In the genomic region with DNA sequence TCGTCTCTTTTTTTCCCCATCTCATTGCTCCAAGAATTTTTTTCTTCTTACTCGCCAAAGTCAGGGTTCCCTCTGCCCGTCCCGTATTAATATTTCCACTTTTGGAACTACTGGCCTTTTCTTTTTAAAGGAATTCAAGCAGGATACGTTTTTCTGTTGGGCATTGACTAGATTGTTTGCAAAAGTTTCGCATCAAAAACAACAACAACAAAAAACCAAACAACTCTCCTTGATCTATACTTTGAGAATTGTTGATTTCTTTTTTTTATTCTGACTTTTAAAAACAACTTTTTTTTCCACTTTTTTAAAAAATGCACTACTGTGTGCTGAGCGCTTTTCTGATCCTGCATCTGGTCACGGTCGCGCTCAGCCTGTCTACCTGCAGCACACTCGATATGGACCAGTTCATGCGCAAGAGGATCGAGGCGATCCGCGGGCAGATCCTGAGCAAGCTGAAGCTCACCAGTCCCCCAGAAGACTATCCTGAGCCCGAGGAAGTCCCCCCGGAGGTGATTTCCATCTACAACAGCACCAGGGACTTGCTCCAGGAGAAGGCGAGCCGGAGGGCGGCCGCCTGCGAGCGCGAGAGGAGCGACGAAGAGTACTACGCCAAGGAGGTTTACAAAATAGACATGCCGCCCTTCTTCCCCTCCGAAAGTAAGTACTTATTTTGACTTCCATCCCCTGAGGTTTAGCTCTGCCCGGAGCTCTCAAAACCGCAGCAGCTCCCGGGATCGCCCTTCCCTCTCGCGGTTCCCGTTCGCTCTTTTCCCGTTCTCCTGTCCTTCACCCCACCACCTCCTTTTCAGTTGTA, we compare ENCODE assay signal across 8 cellular contexts. TPM values are rescaled to one million over a fixed set of nuclear protein-coding genes. Genes with fewer than 3 reads are reported as not detected.
DNase-seq lines count a peak whose midpoint lies in the region; ATAC-seq and TF ChIP-seq lines count a peak whose summit lies in the region.

No MANE protein-coding gene starts in this region.

- no peak overlapping the region for H3K23ac ChIP-seq in neuronal stem cell (ENCODE audit: low read depth, low read length, poor library complexity)

- H3K4ac ChIP-seq in neuronal stem cell (ENCODE audit: low read length): no peak overlapping the region

- TF ChIP-seq CTCF in PC-9 (conservative IDR thresholded peaks at IDR 0.05) (no peak), fibroblast of lung (conservative IDR thresholded peaks at IDR 0.05 in 1 of 2, IDR thresholded peaks at IDR 0.05 in 1 of 2; ENCODE audit: low read depth in 1 of 2, low read length in 2 of 2) (no peak)

- H3K27me3 ChIP-seq in PC-9 (ENCODE audit: insufficient read depth, low read depth) (no peaks in the 10 kb centered on the region), fibroblast of lung (ENCODE audit: control insufficient read depth, insufficient read depth, low read length) (no peaks in the 10 kb centered on the region), neuronal stem cell (ENCODE audit: control insufficient read depth in 3 of 3, insufficient read depth in 3 of 3, low read depth in 1 of 3, low read length in 3 of 3) (peaks cover 0 to 4% (median 0%) of the 10 kb centered on the region in 3 experiments)

- H3K36me3 ChIP-seq in PC-9 (ENCODE audit: low read depth) (peaks cover 5% of the 10 kb centered on the region; the same call in 1 of the 2 replicates), fibroblast of lung (ENCODE audit: control insufficient read depth, insufficient read depth, low read length) (no peaks in the 10 kb centered on the region), neuronal stem cell (replicated peaks in 1 of 2; ENCODE audit: control insufficient read depth in 2 of 2, insufficient read depth in 2 of 2, low read length in 2 of 2) (no peaks in the 10 kb centered on the region)

- no peak overlapping the region for H2BK12ac ChIP-seq in neuronal stem cell (ENCODE audit: low read length)

- peaks cover 28% of the 10 kb centered on the region for H3K4me1 Mint-ChIP-seq in activated CD4-positive, alpha-beta T cell treated with anti-CD3 and anti-CD28 coated beads for 36 hours

- no peak overlapping the region for H3K4me3 Mint-ChIP-seq in activated CD4-positive, alpha-beta T cell treated with anti-CD3 and anti-CD28 coated beads for 36 hours

- H4K20me1 ChIP-seq in PC-9 (ENCODE audit: insufficient read depth): no peaks in the 10 kb centered on the region
- H4K20me1 ChIP-seq in fibroblast of lung (ENCODE audit: control insufficient read depth, extremely low read depth, insufficient read depth, low read length): no peaks in the 10 kb centered on the region

- peak overlapping the region; percentile 76 for H2BK120ac ChIP-seq in neuronal stem cell (ENCODE audit: low read depth, low read length)

- peak overlapping the region; percentile 54 for H3K18ac ChIP-seq in neuronal stem cell (ENCODE audit: low read length)

- H3K4me2 ChIP-seq in PC-9: peak overlapping the region; percentile 91
- peak overlapping the region; percentile 92 for H3K4me2 ChIP-seq in fibroblast of lung (ENCODE audit: extremely low read depth, insufficient read depth, low read length)
- H3K4me2 ChIP-seq in neuronal stem cell (ENCODE audit: insufficient read depth, low read length, poor library complexity, severe bottlenecking): peak overlapping the region; percentile 87

- no peaks in the 10 kb centered on the region for H3K9me3 Mint-ChIP-seq in activated CD4-positive, alpha-beta T cell treated with anti-CD3 and anti-CD28 coated beads for 36 hours (ENCODE audit: low read depth)

- H2AK5ac ChIP-seq in neuronal stem cell (ENCODE audit: low read depth, low read length): no peak overlapping the region

- peaks cover 28% of the 10 kb centered on the region for H3F3A ChIP-seq in PC-9 (ENCODE audit: insufficient read depth, low read depth)

- H3K9me2 ChIP-seq in PC-9 (ENCODE audit: insufficient read depth): no peaks in the 10 kb centered on the region

- H2AFZ ChIP-seq in PC-9: peak overlapping the region; percentile 82
- H2AFZ ChIP-seq in fibroblast of lung (ENCODE audit: low read length): peak overlapping the region; percentile 49
- peak overlapping the region; percentile 95 for H2AFZ ChIP-seq in neuronal stem cell (ENCODE audit: low read length)

- peaks cover 47% of the 10 kb centered on the region for H3K27me3 Mint-ChIP-seq in activated CD4-positive, alpha-beta T cell treated with anti-CD3 and anti-CD28 coated beads for 36 hours

- no peak overlapping the region for H4K8ac ChIP-seq in neuronal stem cell (ENCODE audit: low read depth, low read length)

- BruUV-seq in PC-9 (replicated peaks; lab: Mats Ljungman, UMichigan): no TSS peak

- H3K27ac Mint-ChIP-seq in activated CD4-positive, alpha-beta T cell treated with anti-CD3 and anti-CD28 coated beads for 36 hours: no peak overlapping the region

- POLR2A ChIA-PET in activated CD4-positive, alpha-beta T cell treated with anti-CD3 and anti-CD28 coated beads for 36 hours (lab: Charles Lee): no interaction called here
- POLR2A ChIA-PET in PC-9 (lab: Charles Lee; ENCODE audit: unreplicated experiment): interaction anchor here (0.5 to 1.1 kb wide), 5 partner anchors 133 to 530 kb away, joined by 4 to 16 read pairs (median 6); no protein-coding TSS in a partner anchor

- no peak overlapping the region for H4K91ac ChIP-seq in neuronal stem cell (ENCODE audit: low read depth, low read length, poor library complexity)

- no peaks in the 10 kb centered on the region for H3K79me1 ChIP-seq in neuronal stem cell (ENCODE audit: low read depth, low read length)

- intact Hi-C loops in activated CD4-positive, alpha-beta T cell treated with anti-CD3 and anti-CD28 coated beads for 36 hours (cut with DNase I, micrococcal nuclease): loop anchor here (5.0 to 10.0 kb wide), 3 partner anchors 826 to 1318 kb away; partner anchors contain the start of gene LYPLAL1 (in 2 of the 2)
- intact Hi-C loops in PC-9 (cut with micrococcal nuclease; ENCODE audit: unreplicated experiment): loop anchor here (5.0 kb wide), 1 partner anchor 826 kb away; the partner anchor contains the start of gene LYPLAL1

- H3K9me3 ChIP-seq in PC-9 (ENCODE audit: insufficient read depth, low read depth) (no peaks in the 10 kb centered on the region), fibroblast of lung (ENCODE audit: control insufficient read depth, insufficient read depth, low read depth, low read length) (no peaks in the 10 kb centered on the region), neuronal stem cell (replicated peaks in 1 of 2; ENCODE audit: control insufficient read depth in 2 of 2, insufficient read depth in 1 of 2, low read depth in 1 of 2, low read length in 2 of 2) (no peaks in the 10 kb centered on the region)

- no peak overlapping the region for H3K14ac ChIP-seq in neuronal stem cell (ENCODE audit: low read length)

- H3K27ac ChIP-seq in PC-9 (peak overlapping the region; percentile 85), fibroblast of lung (ENCODE audit: insufficient read depth, low read length) (peak overlapping the region; percentile 72), neuronal stem cell (replicated peaks; ENCODE audit: low read length) (no peak overlapping the region)

- H3K4me1 ChIP-seq in PC-9 (replicated peaks; ENCODE audit: insufficient read depth): peaks cover 48% of the 10 kb centered on the region
- no peaks in the 10 kb centered on the region for H3K4me1 ChIP-seq in fibroblast of lung (ENCODE audit: control insufficient read depth, extremely low read depth, insufficient read depth, low read length)
- peaks cover 2 to 7% of the 10 kb centered on the region in 2 donors for H3K4me1 ChIP-seq in neuronal stem cell (ENCODE audit: control insufficient read depth in 2 of 2, insufficient read depth in 1 of 2, low read depth in 1 of 2, low read length in 2 of 2)

- H3K79me2 ChIP-seq in PC-9 (ENCODE audit: low read depth): peaks cover 77% of the 10 kb centered on the region
- peaks cover 7% of the 10 kb centered on the region for H3K79me2 ChIP-seq in fibroblast of lung (ENCODE audit: control insufficient read depth, insufficient read depth, low read length)

- peak overlapping the region; percentile 98 for H3K4me3 ChIP-seq in PC-9
- peak overlapping the region; percentile 40 to 82 (median 72) for H3K4me3 ChIP-seq in fibroblast of lung (replicated peaks in 1 of 4; ENCODE audit: control extremely low read depth in 1 of 4, insufficient read depth in 1 of 4, low read depth in 3 of 4, low read length in 4 of 4)
- H3K4me3 ChIP-seq in neuronal stem cell (ENCODE audit: low read length in 2 of 2): peak overlapping the region; percentile 60 to 88

- no peak for ATAC-seq in activated CD4-positive, alpha-beta T cell treated with anti-CD3 and anti-CD28 coated beads for 36 hours
- ATAC-seq in HG03565 (IDR thresholded peaks at IDR 0.05; ENCODE audit: unreplicated experiment) (no peak), HG02759 (IDR thresholded peaks at IDR 0.05; ENCODE audit: unreplicated experiment) (no peak)

- H2BK15ac ChIP-seq in neuronal stem cell (ENCODE audit: low read length): no peak overlapping the region

- peaks cover 7% of the 10 kb centered on the region for H3K36me3 Mint-ChIP-seq in activated CD4-positive, alpha-beta T cell treated with anti-CD3 and anti-CD28 coated beads for 36 hours (ENCODE audit: low read depth)

- CTCF ChIA-PET in activated CD4-positive, alpha-beta T cell treated with anti-CD3 and anti-CD28 coated beads for 36 hours (lab: Charles Lee): interaction anchor here (2.0 kb wide), 1 partner anchor 16 kb away, joined by 4 read pairs; no protein-coding TSS in a partner anchor
- CTCF ChIA-PET in PC-9 (lab: Charles Lee): interaction anchor here (0.6 kb wide), 1 partner anchor 1221 kb away, joined by 5 read pairs; no protein-coding TSS in a partner anchor

- no CpG with 5 or more reads among the region's 39 CpGs for WGBS in neuronal stem cell (ENCODE audit: extremely low coverage in 2 of 2, insufficient read length in 2 of 2, insufficient replicate concordance in 1 of 2), 2 donors

- peak; percentile 22 for DNase-seq in activated CD4-positive, alpha-beta T cell treated with anti-CD3 and anti-CD28 coated beads for 36 hours
- DNase-seq in activated CD4-positive, alpha-beta T cell treated with anti-CD3 and anti-CD28 coated beads, Interleukin-2, amount 50 U/mL, for 4 hours: no peak
- DNase-seq in PC-9: peak in 1 of 2 experiments; percentile 33
- DNase-seq in fibroblast of lung (ENCODE audit: low read depth in 2 of 2): peak; percentile 44 to 58
- no peak for DNase-seq in neuronal stem cell (ENCODE audit: low spot score)
- DNase-seq in cortex of kidney (lab: John Stamatoyannopoulos, UW): no peak

- H3K9ac ChIP-seq in fibroblast of lung (ENCODE audit: insufficient read depth, low read length): peak overlapping the region; percentile 41
- H3K9ac ChIP-seq in neuronal stem cell (ENCODE audit: low read depth, low read length, poor library complexity): peak overlapping the region; percentile 61

- no peak overlapping the region for H2BK5ac ChIP-seq in neuronal stem cell (ENCODE audit: low read length)

RNA-seq across cellular contexts. Expression of gene TGFB2, which starts 1.5 kb away (rescaled TPM):
- total RNA-seq in activated CD4-positive, alpha-beta T cell treated with anti-CD3 and anti-CD28 coated beads for 36 hours: under 1 TPM in 1 of 2 experiments, not detected in 1; 0.09 TPM
- total RNA-seq in PC-9 (2021) (65.7 and 74.3 TPM in 2 replicates), fibroblast of lung (13.6 and 13.9 TPM in 2 replicates)
- polyA plus RNA-seq in fibroblast of lung: 7.1 and 29.1 TPM in 2 replicates
- polyA plus RNA-seq in fibroblast of lung (2012): 6.0 and 24.9 TPM in 2 replicates
- polyA minus RNA-seq in fibroblast of lung (ENCODE audit: low replicate concordance): 3.0 and 5.5 TPM in 2 replicates
- polyA plus RNA-seq in neuronal stem cell (2013, experiment 1 of 2): 1.5 TPM
- polyA plus RNA-seq in neuronal stem cell (2013, experiment 2 of 2): 1.5 TPM

Comparison
In these comparisons a context has a peak if more than half of its experiments do, and no peak if none do; other contexts are left out.
1. DNase-seq: peak in activated CD4-positive, alpha-beta T cell treated with anti-CD3 and anti-CD28 coated beads for 36 hours (single experiment) and fibroblast of lung (2 of 2); none in activated CD4-positive, alpha-beta T cell treated with anti-CD3 and anti-CD28 coated beads, Interleukin-2, amount 50 U/mL, for 4 hours (0 of 2), neuronal stem cell (single experiment) and cortex of kidney (single experiment).
2. RNA of gene TGFB2, which starts 1.5 kb away (total RNA-seq): 65.7 to 74.3 TPM in PC-9 and 13.6 to 13.9 TPM in fibroblast of lung; 0.09 TPM in activated CD4-positive, alpha-beta T cell treated with anti-CD3 and anti-CD28 coated beads for 36 hours; every median in the first group is over 10 times any median in the second.
3. Peak in every context shown above with its lines, with median percentiles within 50 percentile points of each other: H2AFZ ChIP-seq, H3K4me2 ChIP-seq and H3K4me3 ChIP-seq.